1 cellular context compared by ENCODE assay signal in the genomic region with DNA sequence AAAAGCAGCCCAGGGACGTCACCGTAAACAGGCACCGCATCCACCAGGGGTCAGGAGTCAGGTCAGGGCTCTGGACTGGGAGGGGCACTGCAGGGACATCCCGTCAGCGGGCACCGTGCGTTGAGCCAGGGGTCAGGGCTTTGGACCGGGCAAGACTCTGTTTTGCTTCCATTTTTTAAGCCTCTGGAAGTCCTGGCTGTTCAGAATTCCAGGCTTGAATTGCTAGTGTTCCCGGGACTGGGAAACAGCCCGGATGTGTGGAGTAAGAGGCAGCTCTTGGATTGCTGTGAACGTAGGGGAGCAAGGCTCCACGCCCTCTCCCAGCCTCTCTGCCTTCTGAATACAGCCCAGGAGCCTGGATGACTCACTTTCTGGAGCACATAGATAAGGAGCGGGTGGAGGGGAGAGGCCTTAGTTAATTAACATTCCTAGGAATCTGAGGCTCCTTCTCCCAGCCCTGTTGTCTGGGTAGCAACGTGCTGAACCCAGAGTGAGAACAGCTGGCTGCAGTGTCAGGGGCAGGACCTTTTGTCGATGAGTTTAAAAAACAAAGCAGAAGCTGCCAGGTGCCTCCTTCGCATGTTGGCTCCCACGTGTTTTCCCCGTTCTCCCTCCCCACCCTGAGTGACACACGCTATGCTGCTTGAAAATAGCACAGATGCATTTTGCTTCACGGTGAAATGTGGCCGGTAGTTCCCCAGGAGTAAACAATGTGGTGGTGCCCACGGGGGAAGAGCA.
A peak's percentile ranks its signal among the peaks of the same experiment; 100 is the strongest.
TF ChIP-seq lines count a peak whose summit lies in the region.

No MANE protein-coding gene starts in this region.

TF ChIP-seq in K562, 482 proteins besides CTCF, POLR2A, EP300 and RAD21 (continued from another document and continues in another):
- TF ChIP-seq, protein P1, sequence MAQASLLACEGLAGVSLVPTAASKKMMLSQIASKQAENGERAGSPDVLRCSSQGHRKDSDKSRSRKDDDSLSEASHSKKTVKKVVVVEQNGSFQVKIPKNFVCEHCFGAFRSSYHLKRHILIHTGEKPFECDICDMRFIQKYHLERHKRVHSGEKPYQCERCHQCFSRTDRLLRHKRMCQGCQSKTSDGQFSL (CRISPR knock-in tag; IDR thresholded peaks at IDR 0.05) = no peak
- TF ChIP-seq, protein P1 (tag; IDR thresholded peaks at IDR 0.05) = peak in 1 of 2 experiments; percentile 58; a peak in 2 of 4 replicates
- TF ChIP-seq, protein P2, sequence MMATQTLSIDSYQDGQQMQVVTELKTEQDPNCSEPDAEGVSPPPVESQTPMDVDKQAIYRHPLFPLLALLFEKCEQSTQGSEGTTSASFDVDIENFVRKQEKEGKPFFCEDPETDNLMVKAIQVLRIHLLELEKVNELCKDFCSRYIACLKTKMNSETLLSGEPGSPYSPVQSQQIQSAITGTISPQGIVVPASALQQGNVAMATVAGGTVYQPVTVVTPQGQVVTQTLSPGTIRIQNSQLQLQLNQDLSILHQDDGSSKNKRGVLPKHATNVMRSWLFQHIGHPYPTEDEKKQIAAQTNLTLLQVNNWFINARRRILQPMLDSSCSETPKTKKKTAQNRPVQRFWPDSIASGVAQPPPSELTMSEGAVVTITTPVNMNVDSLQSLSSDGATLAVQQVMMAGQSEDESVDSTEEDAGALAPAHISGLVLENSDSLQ (IDR thresholded peaks at IDR 0.05) = peak; percentile 84
- TF ChIP-seq HDAC8 (tag; IDR thresholded peaks at IDR 0.05) = no peak
- peak; percentile 91 for TF ChIP-seq CBFA2T2 (conservative IDR thresholded peaks at IDR 0.05)
- no peak for TF ChIP-seq ZNF324 (CRISPR knock-in tag; IDR thresholded peaks at IDR 0.05)
- TF ChIP-seq HEY1 (CRISPR knock-in tag; IDR thresholded peaks at IDR 0.05; ENCODE audit: borderline replicate concordance) = no peak
- no peak for TF ChIP-seq NCOA2 (IDR thresholded peaks at IDR 0.05; ENCODE audit: partially characterized antibody in 2 of 2)
- TF ChIP-seq MAZ (CRISPR knock-in tag; conservative IDR thresholded peaks at IDR 0.05 in 1 of 2, IDR thresholded peaks at IDR 0.05 in 1 of 2) = peak; percentile 74 to 82
- TF ChIP-seq MYNN (IDR thresholded peaks at IDR 0.05) = peak; percentile 32; the same call in 1 of the 2 replicates
- TF ChIP-seq MYNN (CRISPR knock-in tag; IDR thresholded peaks at IDR 0.05) = no peak
- TF ChIP-seq ERF (CRISPR knock-in tag; IDR thresholded peaks at IDR 0.05) = no peak
- no peak for TF ChIP-seq BACH1 (tag; IDR thresholded peaks at IDR 0.05)
- TF ChIP-seq NR2C2 (CRISPR knock-in tag; IDR thresholded peaks at IDR 0.05) = no peak
- peak; percentile 85 for TF ChIP-seq NR2C2 (tag; IDR thresholded peaks at IDR 0.05)
- TF ChIP-seq ZNF444 (CRISPR knock-in tag; IDR thresholded peaks at IDR 0.05) = no peak
- TF ChIP-seq NELFE (IDR thresholded peaks at IDR 0.05; ENCODE audit: insufficient read depth, insufficient read length) = no peak
- TF ChIP-seq, protein P3, sequence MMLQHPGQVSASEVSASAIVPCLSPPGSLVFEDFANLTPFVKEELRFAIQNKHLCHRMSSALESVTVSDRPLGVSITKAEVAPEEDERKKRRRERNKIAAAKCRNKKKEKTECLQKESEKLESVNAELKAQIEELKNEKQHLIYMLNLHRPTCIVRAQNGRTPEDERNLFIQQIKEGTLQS (IDR thresholded peaks at IDR 0.05) = peak; percentile 97
- TF ChIP-seq, protein P3 (CRISPR knock-in tag; conservative IDR thresholded peaks at IDR 0.05) = peak; percentile 93
- peak; percentile 84 for TF ChIP-seq NBN (IDR thresholded peaks at IDR 0.05; ENCODE audit: low read depth)
- TF ChIP-seq, protein P4, sequence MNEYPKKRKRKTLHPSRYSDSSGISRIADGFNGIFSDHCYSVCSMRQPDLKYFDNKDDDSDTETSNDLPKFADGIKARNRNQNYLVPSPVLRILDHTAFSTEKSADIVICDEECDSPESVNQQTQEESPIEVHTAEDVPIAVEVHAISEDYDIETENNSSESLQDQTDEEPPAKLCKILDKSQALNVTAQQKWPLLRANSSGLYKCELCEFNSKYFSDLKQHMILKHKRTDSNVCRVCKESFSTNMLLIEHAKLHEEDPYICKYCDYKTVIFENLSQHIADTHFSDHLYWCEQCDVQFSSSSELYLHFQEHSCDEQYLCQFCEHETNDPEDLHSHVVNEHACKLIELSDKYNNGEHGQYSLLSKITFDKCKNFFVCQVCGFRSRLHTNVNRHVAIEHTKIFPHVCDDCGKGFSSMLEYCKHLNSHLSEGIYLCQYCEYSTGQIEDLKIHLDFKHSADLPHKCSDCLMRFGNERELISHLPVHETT (CRISPR knock-in tag; conservative IDR thresholded peaks at IDR 0.05 in 1 of 2, IDR thresholded peaks at IDR 0.05 in 1 of 2) = peak in 1 of 2 experiments; percentile 67; a peak in 1 of 4 replicates
- peak; percentile 67 for TF ChIP-seq FOXM1 (IDR thresholded peaks at IDR 0.05; ENCODE audit: low read depth)
- TF ChIP-seq FOXM1 (CRISPR knock-in tag; IDR thresholded peaks at IDR 0.05; ENCODE audit: low read depth) = no peak
- peak; percentile 96 for TF ChIP-seq SMARCC2 (IDR thresholded peaks at IDR 0.05; ENCODE audit: low read depth)
- no peak for TF ChIP-seq NFIX (CRISPR knock-in tag; IDR thresholded peaks at IDR 0.05; ENCODE audit: low read depth)
- TF ChIP-seq NCOA6 (IDR thresholded peaks at IDR 0.05) = no peak
- no peak for TF ChIP-seq TCF7 (IDR thresholded peaks at IDR 0.05; ENCODE audit: borderline replicate concordance)
- TF ChIP-seq, protein P5, sequence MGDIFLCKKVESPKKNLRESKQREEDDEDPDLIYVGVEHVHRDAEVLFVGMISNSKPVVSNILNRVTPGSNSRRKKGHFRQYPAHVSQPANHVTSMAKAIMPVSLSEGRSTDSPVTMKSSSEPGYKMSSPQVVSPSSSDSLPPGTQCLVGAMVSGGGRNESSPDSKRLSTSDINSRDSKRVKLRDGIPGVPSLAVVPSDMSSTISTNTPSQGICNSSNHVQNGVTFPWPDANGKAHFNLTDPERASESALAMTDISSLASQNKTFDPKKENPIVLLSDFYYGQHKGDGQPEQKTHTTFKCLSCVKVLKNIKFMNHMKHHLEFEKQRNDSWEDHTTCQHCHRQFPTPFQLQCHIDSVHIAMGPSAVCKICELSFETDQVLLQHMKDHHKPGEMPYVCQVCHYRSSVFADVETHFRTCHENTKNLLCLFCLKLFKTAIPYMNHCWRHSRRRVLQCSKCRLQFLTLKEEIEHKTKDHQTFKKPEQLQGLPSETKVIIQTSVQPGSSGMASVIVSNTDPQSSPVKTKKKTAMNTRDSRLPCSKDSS (IDR thresholded peaks at IDR 0.05; ENCODE audit: low read depth, partially characterized antibody) = no peak
- TF ChIP-seq ZNF316 (IDR thresholded peaks at IDR 0.05) = no peak
- TF ChIP-seq CBX5 (IDR thresholded peaks at IDR 0.05; ENCODE audit: borderline replicate concordance, low read depth) = no peak
- TF ChIP-seq NR2C1 (IDR thresholded peaks at IDR 0.05) = peak; percentile 58; the same call in 1 of the 2 replicates
- peak; percentile 41; the same call in 1 of the 2 replicates for TF ChIP-seq NR2C1 (tag; IDR thresholded peaks at IDR 0.05)
- TF ChIP-seq TAL1 (IDR thresholded peaks at IDR 0.05) = peak; percentile 86
- no peak for TF ChIP-seq WHSC1 (IDR thresholded peaks at IDR 0.05; ENCODE audit: low read length)
- TF ChIP-seq, protein P6, sequence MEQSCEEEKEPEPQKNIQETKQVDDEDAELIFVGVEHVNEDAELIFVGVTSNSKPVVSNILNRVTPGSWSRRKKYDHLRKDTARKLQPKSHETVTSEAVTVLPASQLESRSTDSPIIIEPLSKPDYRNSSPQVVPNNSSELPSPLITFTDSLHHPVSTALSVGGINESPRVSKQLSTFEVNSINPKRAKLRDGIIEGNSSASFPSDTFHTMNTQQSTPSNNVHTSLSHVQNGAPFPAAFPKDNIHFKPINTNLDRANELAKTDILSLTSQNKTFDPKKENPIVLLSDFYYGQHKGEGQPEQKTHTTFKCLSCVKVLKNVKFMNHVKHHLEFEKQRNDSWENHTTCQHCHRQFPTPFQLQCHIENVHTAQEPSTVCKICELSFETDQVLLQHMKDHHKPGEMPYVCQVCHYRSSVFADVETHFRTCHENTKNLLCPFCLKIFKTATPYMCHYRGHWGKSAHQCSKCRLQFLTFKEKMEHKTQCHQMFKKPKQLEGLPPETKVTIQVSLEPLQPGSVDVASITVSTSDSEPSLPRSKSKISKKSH (CRISPR knock-in tag; IDR thresholded peaks at IDR 0.05) = no peak
- TF ChIP-seq KLF16 (IDR thresholded peaks at IDR 0.05) = peak; percentile 78
- TF ChIP-seq RBFOX2 (IDR thresholded peaks at IDR 0.05; ENCODE audit: low read depth, low read length) = no peak
- TF ChIP-seq CBFB (CRISPR knock-in tag; IDR thresholded peaks at IDR 0.05) = no peak
- peak; percentile 54; the same call in 1 of the 2 replicates for TF ChIP-seq NCOA1 (IDR thresholded peaks at IDR 0.05; ENCODE audit: low read depth)
- TF ChIP-seq, protein P7, sequence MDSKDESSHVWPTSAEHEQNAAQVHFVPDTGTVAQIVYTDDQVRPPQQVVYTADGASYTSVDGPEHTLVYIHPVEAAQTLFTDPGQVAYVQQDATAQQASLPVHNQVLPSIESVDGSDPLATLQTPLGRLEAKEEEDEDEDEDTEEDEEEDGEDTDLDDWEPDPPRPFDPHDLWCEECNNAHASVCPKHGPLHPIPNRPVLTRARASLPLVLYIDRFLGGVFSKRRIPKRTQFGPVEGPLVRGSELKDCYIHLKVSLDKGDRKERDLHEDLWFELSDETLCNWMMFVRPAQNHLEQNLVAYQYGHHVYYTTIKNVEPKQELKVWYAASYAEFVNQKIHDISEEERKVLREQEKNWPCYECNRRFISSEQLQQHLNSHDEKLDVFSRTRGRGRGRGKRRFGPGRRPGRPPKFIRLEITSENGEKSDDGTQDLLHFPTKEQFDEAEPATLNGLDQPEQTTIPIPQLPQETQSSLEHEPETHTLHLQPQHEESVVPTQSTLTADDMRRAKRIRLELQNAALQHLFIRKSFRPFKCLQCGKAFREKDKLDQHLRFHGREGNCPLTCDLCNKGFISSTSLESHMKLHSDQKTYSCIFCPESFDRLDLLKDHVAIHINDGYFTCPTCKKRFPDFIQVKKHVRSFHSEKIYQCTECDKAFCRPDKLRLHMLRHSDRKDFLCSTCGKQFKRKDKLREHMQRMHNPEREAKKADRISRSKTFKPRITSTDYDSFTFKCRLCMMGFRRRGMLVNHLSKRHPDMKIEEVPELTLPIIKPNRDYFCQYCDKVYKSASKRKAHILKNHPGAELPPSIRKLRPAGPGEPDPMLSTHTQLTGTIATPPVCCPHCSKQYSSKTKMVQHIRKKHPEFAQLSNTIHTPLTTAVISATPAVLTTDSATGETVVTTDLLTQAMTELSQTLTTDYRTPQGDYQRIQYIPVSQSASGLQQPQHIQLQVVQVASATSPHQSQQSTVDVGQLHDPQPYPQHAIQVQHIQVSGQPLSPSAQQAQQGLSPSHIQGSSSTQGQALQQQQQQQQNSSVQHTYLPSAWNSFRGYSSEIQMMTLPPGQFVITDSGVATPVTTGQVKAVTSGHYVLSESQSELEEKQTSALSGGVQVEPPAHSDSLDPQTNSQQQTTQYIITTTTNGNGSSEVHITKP (IDR thresholded peaks at IDR 0.05; ENCODE audit: partially characterized antibody) = peak; percentile 37
- TF ChIP-seq, protein P8, sequence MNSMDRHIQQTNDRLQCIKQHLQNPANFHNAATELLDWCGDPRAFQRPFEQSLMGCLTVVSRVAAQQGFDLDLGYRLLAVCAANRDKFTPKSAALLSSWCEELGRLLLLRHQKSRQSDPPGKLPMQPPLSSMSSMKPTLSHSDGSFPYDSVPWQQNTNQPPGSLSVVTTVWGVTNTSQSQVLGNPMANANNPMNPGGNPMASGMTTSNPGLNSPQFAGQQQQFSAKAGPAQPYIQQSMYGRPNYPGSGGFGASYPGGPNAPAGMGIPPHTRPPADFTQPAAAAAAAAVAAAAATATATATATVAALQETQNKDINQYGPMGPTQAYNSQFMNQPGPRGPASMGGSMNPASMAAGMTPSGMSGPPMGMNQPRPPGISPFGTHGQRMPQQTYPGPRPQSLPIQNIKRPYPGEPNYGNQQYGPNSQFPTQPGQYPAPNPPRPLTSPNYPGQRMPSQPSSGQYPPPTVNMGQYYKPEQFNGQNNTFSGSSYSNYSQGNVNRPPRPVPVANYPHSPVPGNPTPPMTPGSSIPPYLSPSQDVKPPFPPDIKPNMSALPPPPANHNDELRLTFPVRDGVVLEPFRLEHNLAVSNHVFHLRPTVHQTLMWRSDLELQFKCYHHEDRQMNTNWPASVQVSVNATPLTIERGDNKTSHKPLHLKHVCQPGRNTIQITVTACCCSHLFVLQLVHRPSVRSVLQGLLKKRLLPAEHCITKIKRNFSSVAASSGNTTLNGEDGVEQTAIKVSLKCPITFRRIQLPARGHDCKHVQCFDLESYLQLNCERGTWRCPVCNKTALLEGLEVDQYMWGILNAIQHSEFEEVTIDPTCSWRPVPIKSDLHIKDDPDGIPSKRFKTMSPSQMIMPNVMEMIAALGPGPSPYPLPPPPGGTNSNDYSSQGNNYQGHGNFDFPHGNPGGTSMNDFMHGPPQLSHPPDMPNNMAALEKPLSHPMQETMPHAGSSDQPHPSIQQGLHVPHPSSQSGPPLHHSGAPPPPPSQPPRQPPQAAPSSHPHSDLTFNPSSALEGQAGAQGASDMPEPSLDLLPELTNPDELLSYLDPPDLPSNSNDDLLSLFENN (IDR thresholded peaks at IDR 0.05; ENCODE audit: low read depth in 2 of 2, low read length in 2 of 2) = peak in 1 of 2 experiments; percentile 87; a peak in 1 of 4 replicates
- TF ChIP-seq ZEB2 (IDR thresholded peaks at IDR 0.05) = no peak
- TF ChIP-seq PHF21A (IDR thresholded peaks at IDR 0.05; ENCODE audit: borderline replicate concordance, low read depth) = peak; percentile 65; the same call in 1 of the 2 replicates
- TF ChIP-seq, protein P9, sequence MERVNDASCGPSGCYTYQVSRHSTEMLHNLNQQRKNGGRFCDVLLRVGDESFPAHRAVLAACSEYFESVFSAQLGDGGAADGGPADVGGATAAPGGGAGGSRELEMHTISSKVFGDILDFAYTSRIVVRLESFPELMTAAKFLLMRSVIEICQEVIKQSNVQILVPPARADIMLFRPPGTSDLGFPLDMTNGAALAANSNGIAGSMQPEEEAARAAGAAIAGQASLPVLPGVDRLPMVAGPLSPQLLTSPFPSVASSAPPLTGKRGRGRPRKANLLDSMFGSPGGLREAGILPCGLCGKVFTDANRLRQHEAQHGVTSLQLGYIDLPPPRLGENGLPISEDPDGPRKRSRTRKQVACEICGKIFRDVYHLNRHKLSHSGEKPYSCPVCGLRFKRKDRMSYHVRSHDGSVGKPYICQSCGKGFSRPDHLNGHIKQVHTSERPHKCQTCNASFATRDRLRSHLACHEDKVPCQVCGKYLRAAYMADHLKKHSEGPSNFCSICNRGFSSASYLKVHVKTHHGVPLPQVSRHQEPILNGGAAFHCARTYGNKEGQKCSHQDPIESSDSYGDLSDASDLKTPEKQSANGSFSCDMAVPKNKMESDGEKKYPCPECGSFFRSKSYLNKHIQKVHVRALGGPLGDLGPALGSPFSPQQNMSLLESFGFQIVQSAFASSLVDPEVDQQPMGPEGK (CRISPR knock-in tag; IDR thresholded peaks at IDR 0.05; ENCODE audit: borderline replicate concordance) = no peak
- TF ChIP-seq ZNF140 (CRISPR knock-in tag; IDR thresholded peaks at IDR 0.05) = no peak
- TF ChIP-seq CC2D1A (IDR thresholded peaks at IDR 0.05) = peak; percentile 63; the same call in 1 of the 2 replicates
- no peak for TF ChIP-seq DDX20 (tag; IDR thresholded peaks at IDR 0.05; ENCODE audit: low read depth)
